ENCODE assay signal across 8 cellular contexts in the genomic region with DNA sequence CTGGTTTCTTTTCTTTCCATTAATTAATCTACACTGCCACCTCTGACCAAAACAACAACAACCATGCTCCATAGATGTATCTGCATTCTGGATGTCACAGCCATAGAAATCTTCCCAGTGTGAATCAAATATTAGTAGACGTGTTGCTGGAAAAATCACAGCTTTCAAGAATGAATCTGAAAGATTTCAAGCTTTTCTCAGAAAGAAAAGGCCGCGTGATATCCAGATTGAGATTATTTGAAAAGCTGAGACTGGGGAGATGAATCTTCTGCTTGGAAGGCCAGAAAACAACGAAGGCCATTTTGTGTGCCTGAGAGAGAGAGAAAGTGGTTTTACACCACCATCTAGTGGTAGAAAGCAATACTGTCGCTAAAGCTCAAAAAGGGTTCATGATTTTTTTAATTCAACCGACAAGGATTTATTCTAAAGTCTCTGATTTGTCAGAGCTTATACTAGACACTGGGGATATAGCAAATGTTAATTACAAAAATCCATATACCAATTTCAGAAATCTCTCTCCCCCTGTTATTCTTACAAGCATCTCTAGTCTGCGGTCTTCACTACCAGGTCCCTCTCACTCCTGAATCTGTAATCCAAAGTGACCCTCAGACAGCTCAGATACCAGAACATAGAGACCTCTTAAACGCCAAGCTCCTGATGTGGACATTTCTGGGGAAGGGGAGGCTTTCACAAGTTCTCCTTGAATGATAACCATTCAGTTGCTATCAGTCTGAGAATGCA.
DNase-seq lines count a peak whose midpoint lies in the region; TF ChIP-seq lines count a peak whose summit lies in the region.

No MANE protein-coding gene starts in this region.

- peak overlapping the region; percentile 75 for H3K27ac Mint-ChIP-seq in HFFc6

- no peaks in the 10 kb centered on the region for H3K36me3 ChIP-seq in testis (ENCODE audit: low read depth, missing control alignments)

- in situ Hi-C loops in SK-MEL-5 (cut with HindIII; ENCODE audit: low pct_unique_long_range_greater_than_20kb, low sequenced_read_pairs) = loop anchor here (25.0 kb wide), 1 partner anchor 209 kb away; no protein-coding TSS in a partner anchor

- no peaks in the 10 kb centered on the region; the same call in 1 of the 2 replicates for H3K27me3 Mint-ChIP-seq in HFFc6 (ENCODE audit: insufficient read depth)

- no peaks in the 10 kb centered on the region for H3K9me3 Mint-ChIP-seq in HFFc6

- CTCF ChIA-PET in AG04449 (lab: Yijun Ruan, JAX) = interaction anchor here (0.6 to 19.0 kb wide), 66 partner anchors 8 to 759 kb away, joined by 3 to 807 read pairs (median 4); no protein-coding TSS in a partner anchor

- POLR2A ChIA-PET in AG04449 (lab: Yijun Ruan, JAX) = interaction anchor here (0.6 to 1.0 kb wide), 2 partner anchors 204 to 581 kb away, joined by 3 read pairs; no protein-coding TSS in a partner anchor

- H3K36me3 Mint-ChIP-seq in HFFc6 (ENCODE audit: low read depth) = no peaks in the 10 kb centered on the region

- no peak overlapping the region for H3K4me3 Mint-ChIP-seq in HFFc6

- intact Hi-C loops in testis (cut with DNase I; ENCODE audit: low total_unique reads) = loop anchor here (5.0 kb wide), 1 partner anchor 179 kb away; no protein-coding TSS in a partner anchor

- H3K27ac ChIP-seq in testis = peak overlapping the region in 1 of 2 donors; percentile 63

- 19 to 23% methylated on average over 8 of the region's 8 CpGs for WGBS in testis, 2 donors

- H3K27me3 ChIP-seq in testis = no peaks in the 10 kb centered on the region

- H3K4me3 ChIP-seq in AG04449 (ENCODE audit: low read depth, low read length) = no peak overlapping the region
- no peak overlapping the region for H3K4me3 ChIP-seq in GM12864 (ENCODE audit: low read depth, low read length)
- no peak overlapping the region for H3K4me3 ChIP-seq in testis

- peaks cover 80% of the 10 kb centered on the region for H3K4me1 Mint-ChIP-seq in HFFc6 (ENCODE audit: low read depth)

- peak; percentile 26 for DNase-seq in AG04449 (ENCODE audit: low read depth, low spot score)
- peak; percentile 66 for DNase-seq in GM12864 (ENCODE audit: low read depth)
- peak; percentile 71 for DNase-seq in HFFc6
- DNase-seq in MV-4-11 (lab: John Stamatoyannopoulos, UW) = peak; percentile 63
- DNase-seq in SK-MEL-5 (ENCODE audit: low read depth, low spot score) = peak; percentile 79
- peak; percentile 72 for DNase-seq in cerebellar cortex (ENCODE audit: low spot score)
- DNase-seq in left kidney (ENCODE audit: low read depth, low spot score) = peak; percentile 84
- DNase-seq in testis = peak; percentile 30

- TF ChIP-seq POLR2A in testis (IDR thresholded peaks at IDR 0.05) = no peak

- H3K4me1 ChIP-seq in testis = peaks cover 7% of the 10 kb centered on the region

- TF ChIP-seq CTCF in AG04449 (IDR thresholded peaks at IDR 0.05; ENCODE audit: insufficient read depth, low read length, missing control alignments) (peak; percentile 60), GM12864 (IDR thresholded peaks at IDR 0.05; ENCODE audit: low read depth, low read length, missing control alignments) (peak; percentile 74), HFFc6 (IDR thresholded peaks at IDR 0.05) (peak; percentile 96), testis (IDR thresholded peaks at IDR 0.05) (peak; percentile 89 to 92 (median 90))

- no peaks in the 10 kb centered on the region for H3K9me3 ChIP-seq in testis

Comparison
In these comparisons a context has a peak if more than half of its experiments do, and no peak if none do; other contexts are left out.
1. DNase-seq: peak in every context shown above with its lines; median percentile 84 in left kidney; 79 in SK-MEL-5; 72 in cerebellar cortex; 71 in HFFc6; 66 in GM12864; 63 in MV-4-11; 30 in testis; 26 in AG04449.